Comparison of ENCODE assay signal across 8 cellular contexts in genomic region chr7:18693401-18693800, GRCh38.
DNase-seq lines count a peak whose midpoint lies in the region; ATAC-seq, FAIRE-seq and TF ChIP-seq lines count a peak whose summit lies in the region.

No MANE protein-coding gene starts in this region.

- FAIRE-seq in RCC 7860 (lab: Jason Lieb, UNC) = peak; percentile 10

- no peak for TF ChIP-seq POLR2A in gastrocnemius medialis (IDR thresholded peaks at IDR 0.05)
- TF ChIP-seq POLR2A in transverse colon (IDR thresholded peaks at IDR 0.05) = no peak

- H3K4me1 ChIP-seq in gastrocnemius medialis (no peaks in the 10 kb centered on the region), transverse colon (no peaks in the 10 kb centered on the region)

- H3K9me3 ChIP-seq in gastrocnemius medialis (no peaks in the 10 kb centered on the region), transverse colon (no peaks in the 10 kb centered on the region)

- H3K27ac ChIP-seq in gastrocnemius medialis (no peak overlapping the region), transverse colon (no peak overlapping the region)

- no peak for TF ChIP-seq EP300 in transverse colon (IDR thresholded peaks at IDR 0.05; ENCODE audit: low read depth)

- peak; percentile 65 to 75 for ATAC-seq in gastrocnemius medialis
- no peak for ATAC-seq in GM21723 (IDR thresholded peaks at IDR 0.05; ENCODE audit: unreplicated experiment)

- WGBS in transverse colon (ENCODE audit: low coverage in 1 of 2), 2 donors = 32 to 52% methylated on average over 4 of the region's 4 CpGs

- peak; percentile 91 for DNase-seq in H4 (ENCODE audit: low spot score)
- peak; percentile 33 for DNase-seq in RCC 7860 (ENCODE audit: low spot score)
- DNase-seq in fibroblast of peridontal ligament (ENCODE audit: extremely low read depth) = peak; percentile 95
- peak in 1 of 2 donors; percentile 21 for DNase-seq in gastrocnemius medialis
- DNase-seq in stimulated activated naive CD4-positive, alpha-beta T cell treated with Interleukin-2 at 50 U/mL for 16 hours (lab: John Stamatoyannopoulos, UW) = no peak
- no peak for DNase-seq in transverse colon
- DNase-seq in COR-L47 (lab: John Stamatoyannopoulos, UW) = no peak

- H3K27me3 ChIP-seq in gastrocnemius medialis (no peaks in the 10 kb centered on the region), transverse colon (no peaks in the 10 kb centered on the region)

- H3K4me3 ChIP-seq in gastrocnemius medialis = no peak overlapping the region
- no peak overlapping the region for H3K4me3 ChIP-seq in transverse colon

- H3K36me3 ChIP-seq in gastrocnemius medialis (no peaks in the 10 kb centered on the region), transverse colon (no peaks in the 10 kb centered on the region)

- in situ Hi-C loops in gastrocnemius medialis (cut with MboI; ENCODE audit: low sequenced_read_pairs in 4 of 4) (no loop called here), transverse colon (cut with MboI; ENCODE audit: low pct_ligation_motif_present in 1 of 4, low pct_unique_long_range_greater_than_20kb in 1 of 4, low sequenced_read_pairs in 3 of 4) (loop anchor here in 1 of 4 donors (25.0 kb wide), 1 partner anchor 969 kb away; no protein-coding TSS in a partner anchor)

- intact Hi-C loops in gastrocnemius medialis (cut with DNase I; ENCODE audit: low total_unique reads) = no loop called here
- intact Hi-C loops in transverse colon (cut with DNase I; ENCODE audit: low total_unique reads) = no loop called here

- TF ChIP-seq CTCF in gastrocnemius medialis (IDR thresholded peaks at IDR 0.05 in 4 of 5, conservative IDR thresholded peaks at IDR 0.05 in 1 of 5) (peak in 1 of 5 experiments; percentile 20), transverse colon (IDR thresholded peaks at IDR 0.05) (peak in 2 of 5 experiments; percentile 10 to 27)

Comparison
In these comparisons a context has a peak if more than half of its experiments do, and no peak if none do; other contexts are left out.
1. DNase-seq: peak in H4 (single experiment), RCC 7860 (single experiment) and fibroblast of peridontal ligament (single experiment); none in stimulated activated naive CD4-positive, alpha-beta T cell treated with Interleukin-2 at 50 U/mL for 16 hours (single experiment), transverse colon (single experiment) and COR-L47 (single experiment).